Comparison of ENCODE assay signal across 1 cellular context in genomic region chr17:838486-838885, GRCh38.
TF ChIP-seq lines count a peak whose summit lies in the region.

No MANE protein-coding gene starts in this region.

TF ChIP-seq in GM23338, 12 proteins besides CTCF, POLR2A, EP300 and RAD21 (continued from another document):
- TF ChIP-seq, protein P1, sequence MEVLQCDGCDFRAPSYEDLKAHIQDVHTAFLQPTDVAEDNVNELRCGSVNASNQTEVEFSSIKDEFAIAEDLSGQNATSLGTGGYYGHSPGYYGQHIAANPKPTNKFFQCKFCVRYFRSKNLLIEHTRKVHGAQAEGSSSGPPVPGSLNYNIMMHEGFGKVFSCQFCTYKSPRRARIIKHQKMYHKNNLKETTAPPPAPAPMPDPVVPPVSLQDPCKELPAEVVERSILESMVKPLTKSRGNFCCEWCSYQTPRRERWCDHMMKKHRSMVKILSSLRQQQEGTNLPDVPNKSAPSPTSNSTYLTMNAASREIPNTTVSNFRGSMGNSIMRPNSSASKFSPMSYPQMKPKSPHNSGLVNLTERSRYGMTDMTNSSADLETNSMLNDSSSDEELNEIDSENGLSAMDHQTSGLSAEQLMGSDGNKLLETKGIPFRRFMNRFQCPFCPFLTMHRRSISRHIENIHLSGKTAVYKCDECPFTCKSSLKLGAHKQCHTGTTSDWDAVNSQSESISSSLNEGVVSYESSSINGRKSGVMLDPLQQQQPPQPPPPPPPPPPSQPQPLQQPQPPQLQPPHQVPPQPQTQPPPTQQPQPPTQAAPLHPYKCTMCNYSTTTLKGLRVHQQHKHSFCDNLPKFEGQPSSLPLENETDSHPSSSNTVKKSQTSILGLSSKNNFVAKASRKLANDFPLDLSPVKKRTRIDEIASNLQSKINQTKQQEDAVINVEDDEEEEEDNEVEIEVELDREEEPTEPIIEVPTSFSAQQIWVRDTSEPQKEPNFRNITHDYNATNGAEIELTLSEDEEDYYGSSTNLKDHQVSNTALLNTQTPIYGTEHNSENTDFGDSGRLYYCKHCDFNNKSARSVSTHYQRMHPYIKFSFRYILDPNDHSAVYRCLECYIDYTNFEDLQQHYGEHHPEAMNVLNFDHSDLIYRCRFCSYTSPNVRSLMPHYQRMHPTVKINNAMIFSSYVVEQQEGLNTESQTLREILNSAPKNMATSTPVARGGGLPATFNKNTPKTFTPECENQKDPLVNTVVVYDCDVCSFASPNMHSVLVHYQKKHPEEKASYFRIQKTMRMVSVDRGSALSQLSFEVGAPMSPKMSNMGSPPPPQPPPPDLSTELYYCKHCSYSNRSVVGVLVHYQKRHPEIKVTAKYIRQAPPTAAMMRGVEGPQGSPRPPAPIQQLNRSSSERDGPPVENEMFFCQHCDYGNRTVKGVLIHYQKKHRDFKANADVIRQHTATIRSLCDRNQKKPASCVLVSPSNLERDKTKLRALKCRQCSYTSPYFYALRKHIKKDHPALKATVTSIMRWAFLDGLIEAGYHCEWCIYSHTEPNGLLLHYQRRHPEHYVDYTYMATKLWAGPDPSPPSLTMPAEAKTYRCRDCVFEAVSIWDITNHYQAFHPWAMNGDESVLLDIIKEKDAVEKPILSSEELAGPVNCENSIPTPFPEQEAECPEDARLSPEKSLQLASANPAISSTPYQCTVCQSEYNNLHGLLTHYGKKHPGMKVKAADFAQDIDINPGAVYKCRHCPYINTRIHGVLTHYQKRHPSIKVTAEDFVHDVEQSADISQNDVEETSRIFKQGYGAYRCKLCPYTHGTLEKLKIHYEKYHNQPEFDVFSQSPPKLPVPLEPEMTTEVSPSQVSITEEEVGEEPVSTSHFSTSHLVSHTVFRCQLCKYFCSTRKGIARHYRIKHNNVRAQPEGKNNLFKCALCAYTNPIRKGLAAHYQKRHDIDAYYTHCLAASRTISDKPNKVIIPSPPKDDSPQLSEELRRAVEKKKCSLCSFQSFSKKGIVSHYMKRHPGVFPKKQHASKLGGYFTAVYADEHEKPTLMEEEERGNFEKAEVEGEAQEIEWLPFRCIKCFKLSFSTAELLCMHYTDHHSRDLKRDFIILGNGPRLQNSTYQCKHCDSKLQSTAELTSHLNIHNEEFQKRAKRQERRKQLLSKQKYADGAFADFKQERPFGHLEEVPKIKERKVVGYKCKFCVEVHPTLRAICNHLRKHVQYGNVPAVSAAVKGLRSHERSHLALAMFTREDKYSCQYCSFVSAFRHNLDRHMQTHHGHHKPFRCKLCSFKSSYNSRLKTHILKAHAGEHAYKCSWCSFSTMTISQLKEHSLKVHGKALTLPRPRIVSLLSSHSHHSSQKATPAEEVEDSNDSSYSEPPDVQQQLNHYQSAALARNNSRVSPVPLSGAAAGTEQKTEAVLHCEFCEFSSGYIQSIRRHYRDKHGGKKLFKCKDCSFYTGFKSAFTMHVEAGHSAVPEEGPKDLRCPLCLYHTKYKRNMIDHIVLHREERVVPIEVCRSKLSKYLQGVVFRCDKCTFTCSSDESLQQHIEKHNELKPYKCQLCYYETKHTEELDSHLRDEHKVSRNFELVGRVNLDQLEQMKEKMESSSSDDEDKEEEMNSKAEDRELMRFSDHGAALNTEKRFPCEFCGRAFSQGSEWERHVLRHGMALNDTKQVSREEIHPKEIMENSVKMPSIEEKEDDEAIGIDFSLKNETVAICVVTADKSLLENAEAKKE (CRISPR knock-in tag; IDR thresholded peaks at IDR 0.05), result no peak
- no peak for TF ChIP-seq STAT1 (IDR thresholded peaks at IDR 0.05; ENCODE audit: unreplicated experiment)
- TF ChIP-seq CREB1 (CRISPR knock-in tag; IDR thresholded peaks at IDR 0.05; ENCODE audit: low read depth), result no peak
- TF ChIP-seq JUNB (IDR thresholded peaks at IDR 0.05; ENCODE audit: unreplicated experiment), result no peak
- no peak for TF ChIP-seq ZNF114 (CRISPR knock-in tag; IDR thresholded peaks at IDR 0.05)
- TF ChIP-seq REST (IDR thresholded peaks at IDR 0.05; ENCODE audit: unreplicated experiment), result no peak
- TF ChIP-seq NANOG (IDR thresholded peaks at IDR 0.05; ENCODE audit: borderline replicate concordance), result no peak
- TF ChIP-seq, protein P2, sequence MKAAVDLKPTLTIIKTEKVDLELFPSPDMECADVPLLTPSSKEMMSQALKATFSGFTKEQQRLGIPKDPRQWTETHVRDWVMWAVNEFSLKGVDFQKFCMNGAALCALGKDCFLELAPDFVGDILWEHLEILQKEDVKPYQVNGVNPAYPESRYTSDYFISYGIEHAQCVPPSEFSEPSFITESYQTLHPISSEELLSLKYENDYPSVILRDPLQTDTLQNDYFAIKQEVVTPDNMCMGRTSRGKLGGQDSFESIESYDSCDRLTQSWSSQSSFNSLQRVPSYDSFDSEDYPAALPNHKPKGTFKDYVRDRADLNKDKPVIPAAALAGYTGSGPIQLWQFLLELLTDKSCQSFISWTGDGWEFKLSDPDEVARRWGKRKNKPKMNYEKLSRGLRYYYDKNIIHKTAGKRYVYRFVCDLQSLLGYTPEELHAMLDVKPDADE (IDR thresholded peaks at IDR 0.05), result no peak
- no peak for TF ChIP-seq POLR2AphosphoS5 (IDR thresholded peaks at IDR 0.05; ENCODE audit: low read depth)
- TF ChIP-seq EZH2phosphoT487 (IDR thresholded peaks at IDR 0.05; ENCODE audit: unreplicated experiment), result no peak
TF ChIP-seq in GM23338: peak in this region for 0.
